In genomic region chr11:111912535-111912934, GRCh38 we compare ENCODE assay signal across 10 cellular contexts. TPM values are rescaled to one million over a fixed set of nuclear protein-coding genes. Genes with fewer than 3 reads are reported as not detected.
DNase-seq lines count a peak whose midpoint lies in the region; FAIRE-seq and TF ChIP-seq lines count a peak whose summit lies in the region.
"Had no signal": no experiment of that assay in that cellular context is flagged by ENCODE, and none has a peak within 500 bp of the region (broad histone marks: within the 10 kb centered on the region; RNA-seq: fewer than 3 reads in every experiment).

HSPB2 (plus strand) TSS chr11:111912734; CDS start chr11:111912830, 96 bp downstream.

- peak within 1 kb of the TSS; percentile 41 for H3K27ac ChIP-seq in adipose tissue (ENCODE audit: low read depth, low read length)
- H3K27ac ChIP-seq in muscle layer of colon (ENCODE audit: low read depth, low read length), result peak within 1 kb of the TSS; percentile 95
- peak within 1 kb of the TSS; percentile 92 to 98 for H3K27ac ChIP-seq in tibial artery
- no peak within 1 kb of the TSS for H3K27ac ChIP-seq in MM.1S (ENCODE audit: low read length)

- no peak within 1 kb of the TSS for H2AFZ ChIP-seq in MM.1S (ENCODE audit: low read length)

- H3K27me3 ChIP-seq in muscle layer of colon (ENCODE audit: control insufficient read depth in 1 of 2, insufficient read depth in 2 of 2, low read length in 2 of 2) (no peaks in the 10 kb centered on the region), tibial artery (no peaks in the 10 kb centered on the region), MM.1S (replicated peaks; ENCODE audit: insufficient read depth, low read length) (no peaks in the 10 kb centered on the region; the same call in 1 of the 2 replicates)

- DNase-seq in fibroblast of villous mesenchyme (ENCODE audit: low read depth), result no peak
- peak; percentile 49 to 80 for DNase-seq in tibial artery
- DNase-seq in NCI-H748 (lab: John Stamatoyannopoulos, UW; ENCODE audit: unreplicated experiment), result no peak
- DNase-seq in MM.1S, result no peak
- no peak for DNase-seq in NCI-H2227 (lab: John Stamatoyannopoulos, UW; ENCODE audit: unreplicated experiment)
- DNase-seq in HTR-8/SVneo (ENCODE audit: insufficient read length, low spot score), result no peak
- DNase-seq: GF-D8 had no signal

- H3K9ac ChIP-seq in muscle layer of colon (ENCODE audit: low read length) (peak within 1 kb of the TSS; percentile 83), MM.1S (ENCODE audit: low read length) (no peak within 1 kb of the TSS)

- TF ChIP-seq CTCF in fibroblast of villous mesenchyme (IDR thresholded peaks at IDR 0.05; ENCODE audit: insufficient read depth, low read depth, low read length) (no peak), tibial artery (IDR thresholded peaks at IDR 0.05) (no peak), MM.1S (IDR thresholded peaks at IDR 0.05; ENCODE audit: low read length) (no peak)

- no peaks in the 10 kb centered on the region for H3K9me2 ChIP-seq in MM.1S (replicated peaks; ENCODE audit: insufficient read depth, low read length)

- H3K4me1 ChIP-seq in muscle layer of colon (ENCODE audit: insufficient read depth, low read length) (peaks cover 33% of the 10 kb centered on the region), tibial artery (peaks cover 0 to 55% (median 14%) of the 10 kb centered on the region in 4 donors), MM.1S (ENCODE audit: low read length) (no peaks in the 10 kb centered on the region)

- no peaks in the 10 kb centered on the region for H3K9me3 ChIP-seq in muscle layer of colon (ENCODE audit: low read length)
- no peaks in the 10 kb centered on the region for H3K9me3 ChIP-seq in tibial artery
- no peaks in the 10 kb centered on the region for H3K9me3 ChIP-seq in MM.1S (replicated peaks; ENCODE audit: insufficient read depth, low read length)

- 8 to 45% (median 8%) methylated on average over 22 to 26 of the region's 26 CpGs for WGBS in adipose tissue, 3 donors

- H3K36me3 ChIP-seq in muscle layer of colon (ENCODE audit: insufficient read depth, low read length) (peaks cover 27% of the 10 kb centered on the region), tibial artery (peaks cover 10 to 25% (median 13%) of the 10 kb centered on the region in 3 donors), MM.1S (replicated peaks; ENCODE audit: insufficient read depth, low read length) (no peaks in the 10 kb centered on the region)

- no peak for FAIRE-seq in HTR-8/SVneo (lab: Jason Lieb, UNC)

- H3K4me3 ChIP-seq in fibroblast of villous mesenchyme (ENCODE audit: low read depth, low read length) (peak within 1 kb of the TSS; percentile 27), muscle layer of colon (ENCODE audit: low read depth in 1 of 2, low read length in 2 of 2) (peak within 1 kb of the TSS; percentile 74 to 75), tibial artery (peak within 1 kb of the TSS; percentile 70 to 84), MM.1S (ENCODE audit: low read length) (no peak within 1 kb of the TSS)

- H3F3A ChIP-seq in MM.1S (ENCODE audit: insufficient read depth, low read length), result no peaks in the 10 kb centered on the region

- intact Hi-C loops in tibial artery (cut with DNase I; ENCODE audit: low total_unique reads), result loop anchor here (2.0 kb wide), 1 partner anchor 14 kb away; no protein-coding TSS in a partner anchor

- H4K20me1 ChIP-seq in MM.1S (ENCODE audit: insufficient read depth, low read length), result no peaks in the 10 kb centered on the region

- H3K4me2 ChIP-seq in MM.1S (ENCODE audit: low read depth, low read length), result no peak within 1 kb of the TSS

- H3K79me2 ChIP-seq in MM.1S (ENCODE audit: low read length), result no peaks in the 10 kb centered on the region

RNA-seq across cellular contexts. Expression of gene HSPB2, which starts in this region (rescaled TPM):
- polyA plus RNA-seq in adipose tissue, result 10 to 100 TPM in 2 of 3 donors, 1 to 10 TPM in 1; 2.0 to 32.5 (median 15.6) TPM
- 0.43 and 0.64 TPM in 2 replicates for total RNA-seq in fibroblast of villous mesenchyme
- total RNA-seq: pulmonary artery endothelial cell had no signal

Comparison
In these comparisons a context has a peak if more than half of its experiments do, and no peak if none do; other contexts are left out.
1. DNase-seq: peak in tibial artery (2 of 2); none in fibroblast of villous mesenchyme (single experiment), NCI-H748 (single experiment), MM.1S (single experiment), NCI-H2227 (single experiment) and HTR-8/SVneo (single experiment).